In genomic region chr9:15422355-15423327, GRCh38 we compare ENCODE assay signal across 8 cellular contexts. TPM values are rescaled to one million over a fixed set of nuclear protein-coding genes. Genes with fewer than 3 reads are reported as not detected.
DNase-seq lines count a peak whose midpoint lies in the region; ATAC-seq and TF ChIP-seq lines count a peak whose summit lies in the region.

Gene SNAPC3, plus strand, starts transcription at chr9:15422876. Its CDS starts 4 bp downstream, at chr9:15422880.

- peak; percentile 75 for TF ChIP-seq POLR2A in erythroblast (IDR thresholded peaks at IDR 0.05; ENCODE audit: low read length)

- H3K27me3 ChIP-seq in mucosa of rectum (ENCODE audit: control insufficient read depth in 2 of 2, insufficient read depth in 2 of 2, low read length in 2 of 2), result no peaks in the 10 kb centered on the region

- H3K36me3 Mint-ChIP-seq in activated T-cell treated with anti-CD3 and anti-CD28 coated beads, Interleukin-2, amount 50 U/mL, for 4 hours (ENCODE audit: insufficient read depth), result peaks cover 14% of the 10 kb centered on the region

- ATAC-seq in GM21737 (IDR thresholded peaks at IDR 0.05; ENCODE audit: unreplicated experiment), result peak; percentile 97
- peak; percentile 97 to 98 for ATAC-seq in activated T-cell treated with anti-CD3 and anti-CD28 coated beads, Interleukin-2, amount 50 U/mL, for 4 hours

- H3K9me3 Mint-ChIP-seq in activated T-cell treated with anti-CD3 and anti-CD28 coated beads, Interleukin-2, amount 50 U/mL, for 4 hours, result no peaks in the 10 kb centered on the region

- H3K9ac ChIP-seq in mucosa of rectum (ENCODE audit: low read depth in 1 of 2, low read length in 2 of 2), result peak within 1 kb of the TSS; percentile 95 to 96

- peaks cover 38% of the 10 kb centered on the region for H3K4me1 Mint-ChIP-seq in activated T-cell treated with anti-CD3 and anti-CD28 coated beads, Interleukin-2, amount 50 U/mL, for 4 hours (ENCODE audit: low read depth)

- peak within 1 kb of the TSS; percentile 93 to 95 for H3K27ac ChIP-seq in mucosa of rectum (ENCODE audit: low read depth in 2 of 2, low read length in 2 of 2)

- H3K4me3 ChIP-seq in mucosa of rectum (ENCODE audit: low read length in 2 of 2), result peak within 1 kb of the TSS; percentile 96 to 97

- H3K4me1 ChIP-seq in mucosa of rectum (ENCODE audit: control insufficient read depth in 2 of 2, insufficient read depth in 2 of 2, low read length in 2 of 2), result peaks cover 19 to 20% of the 10 kb centered on the region in 2 donors

- no peaks in the 10 kb centered on the region for H3K27me3 Mint-ChIP-seq in activated T-cell treated with anti-CD3 and anti-CD28 coated beads, Interleukin-2, amount 50 U/mL, for 4 hours (ENCODE audit: low read depth)

- H3K4me3 Mint-ChIP-seq in activated T-cell treated with anti-CD3 and anti-CD28 coated beads, Interleukin-2, amount 50 U/mL, for 4 hours, result peak within 1 kb of the TSS; percentile 95

- DNase-seq in DMS79 (lab: John Stamatoyannopoulos, UW), result peak; percentile 92
- peak; percentile 86 for DNase-seq in KG1 (lab: John Stamatoyannopoulos, UW)
- DNase-seq in activated T-cell treated with anti-CD3 and anti-CD28 coated beads, Interleukin-2, amount 50 U/mL, for 4 hours, result peak; percentile 87
- peak; percentile 96 for DNase-seq in erythroblast (lab: John Stamatoyannopoulos, UW)
- DNase-seq in stimulated activated CD8-positive, alpha-beta memory T cell treated with anti-CD3 and anti-CD28 coated beads, Interleukin-4, amount 100 ng/mL, for 4 hours (ENCODE audit: low read depth in 2 of 2, low spot score in 1 of 2), result peak; percentile 81 to 85

- peaks cover 9 to 14% of the 10 kb centered on the region in 2 donors for H3K36me3 ChIP-seq in mucosa of rectum (ENCODE audit: control insufficient read depth in 2 of 2, insufficient read depth in 2 of 2, low read length in 2 of 2)

- H3K9me3 ChIP-seq in mucosa of rectum (ENCODE audit: control insufficient read depth in 2 of 2, low read length in 2 of 2), result no peaks in the 10 kb centered on the region

TF ChIP-seq in PFSK-1, 5 proteins besides CTCF, POLR2A, EP300 and RAD21:
- TF ChIP-seq, protein P1, sequence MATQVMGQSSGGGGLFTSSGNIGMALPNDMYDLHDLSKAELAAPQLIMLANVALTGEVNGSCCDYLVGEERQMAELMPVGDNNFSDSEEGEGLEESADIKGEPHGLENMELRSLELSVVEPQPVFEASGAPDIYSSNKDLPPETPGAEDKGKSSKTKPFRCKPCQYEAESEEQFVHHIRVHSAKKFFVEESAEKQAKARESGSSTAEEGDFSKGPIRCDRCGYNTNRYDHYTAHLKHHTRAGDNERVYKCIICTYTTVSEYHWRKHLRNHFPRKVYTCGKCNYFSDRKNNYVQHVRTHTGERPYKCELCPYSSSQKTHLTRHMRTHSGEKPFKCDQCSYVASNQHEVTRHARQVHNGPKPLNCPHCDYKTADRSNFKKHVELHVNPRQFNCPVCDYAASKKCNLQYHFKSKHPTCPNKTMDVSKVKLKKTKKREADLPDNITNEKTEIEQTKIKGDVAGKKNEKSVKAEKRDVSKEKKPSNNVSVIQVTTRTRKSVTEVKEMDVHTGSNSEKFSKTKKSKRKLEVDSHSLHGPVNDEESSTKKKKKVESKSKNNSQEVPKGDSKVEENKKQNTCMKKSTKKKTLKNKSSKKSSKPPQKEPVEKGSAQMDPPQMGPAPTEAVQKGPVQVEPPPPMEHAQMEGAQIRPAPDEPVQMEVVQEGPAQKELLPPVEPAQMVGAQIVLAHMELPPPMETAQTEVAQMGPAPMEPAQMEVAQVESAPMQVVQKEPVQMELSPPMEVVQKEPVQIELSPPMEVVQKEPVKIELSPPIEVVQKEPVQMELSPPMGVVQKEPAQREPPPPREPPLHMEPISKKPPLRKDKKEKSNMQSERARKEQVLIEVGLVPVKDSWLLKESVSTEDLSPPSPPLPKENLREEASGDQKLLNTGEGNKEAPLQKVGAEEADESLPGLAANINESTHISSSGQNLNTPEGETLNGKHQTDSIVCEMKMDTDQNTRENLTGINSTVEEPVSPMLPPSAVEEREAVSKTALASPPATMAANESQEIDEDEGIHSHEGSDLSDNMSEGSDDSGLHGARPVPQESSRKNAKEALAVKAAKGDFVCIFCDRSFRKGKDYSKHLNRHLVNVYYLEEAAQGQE (IDR thresholded peaks at IDR 0.05; ENCODE audit: insufficient read depth in 1 of 2, low read depth in 2 of 2, low read length in 2 of 2), result 0 out of 4 replicates have a peak, but pooled peaks of 1 of the 2 experiments have one; percentile 36
- TF ChIP-seq FOXP2 (optimal IDR thresholded peaks at IDR 0.05; ENCODE audit: borderline replicate concordance, extremely low read depth, extremely low read length, insufficient read depth) (peak; percentile 57), TAF1 (IDR thresholded peaks at IDR 0.05; ENCODE audit: borderline replicate concordance, insufficient read depth, low read length) (peak; percentile 88), SIN3A (IDR thresholded peaks at IDR 0.05; ENCODE audit: borderline replicate concordance, insufficient read depth, low read length) (no peak), POLR2AphosphoS5 (IDR thresholded peaks at IDR 0.05; ENCODE audit: low read depth, low read length) (peak; percentile 80)
TF ChIP-seq in PFSK-1: peak in this region for 4.

RNA-seq across cellular contexts. Expression of gene SNAPC3, which starts in this region (rescaled TPM):
- 25.2 TPM for polyA plus RNA-seq in PFSK-1 (2012; ENCODE audit: insufficient read length, low read depth)
- total RNA-seq in activated T-cell treated with anti-CD3 and anti-CD28 coated beads, Interleukin-2, amount 50 U/mL, for 4 hours, result 10 to 100 TPM; 11.8 to 17.1 (median 14.3) TPM

Comparison
In these comparisons a context has a peak if more than half of its experiments do, and no peak if none do; other contexts are left out.
1. Peak in every context shown above with its lines: DNase-seq, ATAC-seq, H3K4me3 ChIP-seq and H3K27ac ChIP-seq.